ENCODE assay signal across 1 cellular context in the genomic region with DNA sequence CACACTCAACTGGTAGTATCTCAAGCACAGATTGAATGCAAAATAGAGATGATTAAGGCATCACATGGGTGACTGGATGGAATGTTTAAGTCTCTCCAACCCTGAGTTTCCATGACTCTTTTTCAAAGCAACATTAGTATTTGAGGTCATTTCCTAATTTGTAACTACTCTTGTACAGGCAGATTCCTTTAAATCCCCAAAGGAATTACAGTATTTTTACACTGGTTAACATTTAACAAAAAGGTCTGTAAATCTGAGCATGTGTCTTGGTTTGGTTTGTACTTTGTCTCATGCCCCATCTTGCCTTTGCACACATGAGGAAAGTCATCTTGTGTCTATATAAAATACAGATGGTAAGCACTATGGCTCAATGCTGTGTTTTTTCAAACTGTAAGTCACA.
TF ChIP-seq lines count a peak whose summit lies in the region.

No MANE protein-coding gene starts in this region.

TF ChIP-seq in GM23338, 12 proteins besides CTCF, POLR2A, EP300 and RAD21 (continued from another document):
- TF ChIP-seq, protein P1, sequence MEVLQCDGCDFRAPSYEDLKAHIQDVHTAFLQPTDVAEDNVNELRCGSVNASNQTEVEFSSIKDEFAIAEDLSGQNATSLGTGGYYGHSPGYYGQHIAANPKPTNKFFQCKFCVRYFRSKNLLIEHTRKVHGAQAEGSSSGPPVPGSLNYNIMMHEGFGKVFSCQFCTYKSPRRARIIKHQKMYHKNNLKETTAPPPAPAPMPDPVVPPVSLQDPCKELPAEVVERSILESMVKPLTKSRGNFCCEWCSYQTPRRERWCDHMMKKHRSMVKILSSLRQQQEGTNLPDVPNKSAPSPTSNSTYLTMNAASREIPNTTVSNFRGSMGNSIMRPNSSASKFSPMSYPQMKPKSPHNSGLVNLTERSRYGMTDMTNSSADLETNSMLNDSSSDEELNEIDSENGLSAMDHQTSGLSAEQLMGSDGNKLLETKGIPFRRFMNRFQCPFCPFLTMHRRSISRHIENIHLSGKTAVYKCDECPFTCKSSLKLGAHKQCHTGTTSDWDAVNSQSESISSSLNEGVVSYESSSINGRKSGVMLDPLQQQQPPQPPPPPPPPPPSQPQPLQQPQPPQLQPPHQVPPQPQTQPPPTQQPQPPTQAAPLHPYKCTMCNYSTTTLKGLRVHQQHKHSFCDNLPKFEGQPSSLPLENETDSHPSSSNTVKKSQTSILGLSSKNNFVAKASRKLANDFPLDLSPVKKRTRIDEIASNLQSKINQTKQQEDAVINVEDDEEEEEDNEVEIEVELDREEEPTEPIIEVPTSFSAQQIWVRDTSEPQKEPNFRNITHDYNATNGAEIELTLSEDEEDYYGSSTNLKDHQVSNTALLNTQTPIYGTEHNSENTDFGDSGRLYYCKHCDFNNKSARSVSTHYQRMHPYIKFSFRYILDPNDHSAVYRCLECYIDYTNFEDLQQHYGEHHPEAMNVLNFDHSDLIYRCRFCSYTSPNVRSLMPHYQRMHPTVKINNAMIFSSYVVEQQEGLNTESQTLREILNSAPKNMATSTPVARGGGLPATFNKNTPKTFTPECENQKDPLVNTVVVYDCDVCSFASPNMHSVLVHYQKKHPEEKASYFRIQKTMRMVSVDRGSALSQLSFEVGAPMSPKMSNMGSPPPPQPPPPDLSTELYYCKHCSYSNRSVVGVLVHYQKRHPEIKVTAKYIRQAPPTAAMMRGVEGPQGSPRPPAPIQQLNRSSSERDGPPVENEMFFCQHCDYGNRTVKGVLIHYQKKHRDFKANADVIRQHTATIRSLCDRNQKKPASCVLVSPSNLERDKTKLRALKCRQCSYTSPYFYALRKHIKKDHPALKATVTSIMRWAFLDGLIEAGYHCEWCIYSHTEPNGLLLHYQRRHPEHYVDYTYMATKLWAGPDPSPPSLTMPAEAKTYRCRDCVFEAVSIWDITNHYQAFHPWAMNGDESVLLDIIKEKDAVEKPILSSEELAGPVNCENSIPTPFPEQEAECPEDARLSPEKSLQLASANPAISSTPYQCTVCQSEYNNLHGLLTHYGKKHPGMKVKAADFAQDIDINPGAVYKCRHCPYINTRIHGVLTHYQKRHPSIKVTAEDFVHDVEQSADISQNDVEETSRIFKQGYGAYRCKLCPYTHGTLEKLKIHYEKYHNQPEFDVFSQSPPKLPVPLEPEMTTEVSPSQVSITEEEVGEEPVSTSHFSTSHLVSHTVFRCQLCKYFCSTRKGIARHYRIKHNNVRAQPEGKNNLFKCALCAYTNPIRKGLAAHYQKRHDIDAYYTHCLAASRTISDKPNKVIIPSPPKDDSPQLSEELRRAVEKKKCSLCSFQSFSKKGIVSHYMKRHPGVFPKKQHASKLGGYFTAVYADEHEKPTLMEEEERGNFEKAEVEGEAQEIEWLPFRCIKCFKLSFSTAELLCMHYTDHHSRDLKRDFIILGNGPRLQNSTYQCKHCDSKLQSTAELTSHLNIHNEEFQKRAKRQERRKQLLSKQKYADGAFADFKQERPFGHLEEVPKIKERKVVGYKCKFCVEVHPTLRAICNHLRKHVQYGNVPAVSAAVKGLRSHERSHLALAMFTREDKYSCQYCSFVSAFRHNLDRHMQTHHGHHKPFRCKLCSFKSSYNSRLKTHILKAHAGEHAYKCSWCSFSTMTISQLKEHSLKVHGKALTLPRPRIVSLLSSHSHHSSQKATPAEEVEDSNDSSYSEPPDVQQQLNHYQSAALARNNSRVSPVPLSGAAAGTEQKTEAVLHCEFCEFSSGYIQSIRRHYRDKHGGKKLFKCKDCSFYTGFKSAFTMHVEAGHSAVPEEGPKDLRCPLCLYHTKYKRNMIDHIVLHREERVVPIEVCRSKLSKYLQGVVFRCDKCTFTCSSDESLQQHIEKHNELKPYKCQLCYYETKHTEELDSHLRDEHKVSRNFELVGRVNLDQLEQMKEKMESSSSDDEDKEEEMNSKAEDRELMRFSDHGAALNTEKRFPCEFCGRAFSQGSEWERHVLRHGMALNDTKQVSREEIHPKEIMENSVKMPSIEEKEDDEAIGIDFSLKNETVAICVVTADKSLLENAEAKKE (CRISPR knock-in tag; IDR thresholded peaks at IDR 0.05), result no peak
- TF ChIP-seq POLR2AphosphoS5 (IDR thresholded peaks at IDR 0.05; ENCODE audit: low read depth) (no peak), STAT1 (IDR thresholded peaks at IDR 0.05; ENCODE audit: unreplicated experiment) (no peak)
